In genomic region chr11:37500425-37500824, GRCh38 we compare ENCODE assay signal across 19 cellular contexts.
A peak's percentile ranks its signal among the peaks of the same experiment; 100 is the strongest.
DNase-seq lines count a peak whose midpoint lies in the region; ATAC-seq and TF ChIP-seq lines count a peak whose summit lies in the region.
"Had no signal": no experiment of that assay in that cellular context is flagged by ENCODE, and none has a peak within 500 bp of the region (broad histone marks: within the 10 kb centered on the region; RNA-seq: fewer than 3 reads in every experiment).

No MANE protein-coding gene starts in this region.

- TF ChIP-seq RAD21 in IMR-90 (IDR thresholded peaks at IDR 0.05; ENCODE audit: low read length): no peak

- H3K4me2 ChIP-seq in IMR-90 (ENCODE audit: low read depth, low read length) (no peak overlapping the region), mammary epithelial cell (ENCODE audit: insufficient read depth, low read depth, low read length) (no peak overlapping the region), mesendoderm (ENCODE audit: low read length) (no peak overlapping the region)

- H3K4me1 Mint-ChIP-seq in activated CD4-positive, alpha-beta T cell treated with anti-CD3 and anti-CD28 coated beads, Interleukin-2, amount 10 ng/mL, durations not matched to agents 24 days and 14 days: peaks cover 6% of the 10 kb centered on the region

- H2AFZ ChIP-seq in IMR-90 (replicated peaks; ENCODE audit: low read length, poor library complexity): peak overlapping the region; percentile 61
- peak overlapping the region; percentile 60 for H2AFZ ChIP-seq in mammary epithelial cell (ENCODE audit: low read depth, low read length)

- WGBS in IMR-90 (ENCODE audit: extremely low coverage in 2 of 2, insufficient read length in 1 of 2), 2 experiments: 29% methylated on average over 1 of the region's 2 CpGs; no CpG with 5 or more reads in 1 of the 2 experiments
- 23% methylated on average over 2 of the region's 2 CpGs for WGBS in mammary epithelial cell (ENCODE audit: low coverage, missing lambda C conversion rate)
- WGBS in mesendoderm (ENCODE audit: extremely low coverage, insufficient coverage, low lambda C conversion rate): no CpG with 5 or more reads among the region's 2 CpGs
- WGBS in body of pancreas, 2 donors: 47 to 55% methylated on average over 2 of the region's 2 CpGs

- H3K23ac ChIP-seq in IMR-90 (ENCODE audit: low read depth, low read length) (no peak overlapping the region), mesendoderm (ENCODE audit: low read length) (no peak overlapping the region)

- H3K9me3 Mint-ChIP-seq in activated CD4-positive, alpha-beta T cell treated with anti-CD3 and anti-CD28 coated beads, Interleukin-2, amount 10 ng/mL, durations not matched to agents 24 days and 14 days: peaks cover 5% of the 10 kb centered on the region

- H3K4me3 Mint-ChIP-seq in activated CD4-positive, alpha-beta T cell treated with anti-CD3 and anti-CD28 coated beads, Interleukin-2, amount 10 ng/mL, durations not matched to agents 24 days and 14 days: no peak overlapping the region
- H3K4me3 Mint-ChIP-seq: activated CD4-positive, alpha-beta T cell treated with anti-CD3 and anti-CD28 coated beads for 36 hours; activated CD8-positive, alpha-beta memory T cell treated with anti-CD3 and anti-CD28 coated beads, Interleukin-2, amount 10 ng/mL, durations not matched to agents 7 days and 5 days; CD14-positive monocyte had no signal

- no peaks in the 10 kb centered on the region for H3K9me1 ChIP-seq in IMR-90 (ENCODE audit: insufficient read depth, low read length)

- H3K18ac ChIP-seq in IMR-90 (ENCODE audit: low read depth, low read length) (peak overlapping the region; percentile 44; the same call in 1 of the 2 replicates), mesendoderm (ENCODE audit: low read length) (no peak overlapping the region)

- peak overlapping the region; percentile 61 for H3K14ac ChIP-seq in IMR-90 (replicated peaks; ENCODE audit: low read depth, low read length)

- H4K8ac ChIP-seq in IMR-90 (ENCODE audit: low read depth in 2 of 2, low read length in 2 of 2) (peak overlapping the region in 1 of 2 experiments; percentile 6; a peak in 1 of 4 replicates), mesendoderm (ENCODE audit: low read depth, low read length) (no peak overlapping the region)

- POLR2A ChIA-PET in IMR-90 (lab: Charles Lee; ENCODE audit: unreplicated experiment): no interaction called here

- H3K4me3 ChIP-seq in IMR-90 (ENCODE audit: insufficient read depth, low read depth, low read length): no peak overlapping the region
- H3K4me3 ChIP-seq in mammary epithelial cell (replicated peaks in 1 of 3; ENCODE audit: insufficient read depth in 1 of 3, low read depth in 2 of 3, low read length in 3 of 3): no peak overlapping the region
- H3K4me3 ChIP-seq in mesendoderm (ENCODE audit: low read length): no peak overlapping the region
- H3K4me3 ChIP-seq in body of pancreas: no peak overlapping the region
- H3K4me3 ChIP-seq: heart left ventricle had no signal

- H2BK15ac ChIP-seq in IMR-90 (ENCODE audit: low read depth, low read length) (no peak overlapping the region), mesendoderm (replicated peaks; ENCODE audit: low read depth) (no peak overlapping the region)

- H3K27ac Mint-ChIP-seq in activated CD4-positive, alpha-beta T cell treated with anti-CD3 and anti-CD28 coated beads, Interleukin-2, amount 10 ng/mL, durations not matched to agents 24 days and 14 days: no peak overlapping the region
- H3K27ac Mint-ChIP-seq: activated CD4-positive, alpha-beta T cell treated with anti-CD3 and anti-CD28 coated beads for 36 hours; activated CD8-positive, alpha-beta memory T cell treated with anti-CD3 and anti-CD28 coated beads, Interleukin-2, amount 10 ng/mL, durations not matched to agents 7 days and 5 days; activated naive CD4-positive, alpha-beta T cell treated with anti-CD3 and anti-CD28 coated beads, Interleukin-2, amount 50 U/mL, for 72 hours; CD14-positive monocyte had no signal

- peak overlapping the region; percentile 44 for H2BK120ac ChIP-seq in IMR-90 (ENCODE audit: low read depth, low read length)
- H2BK120ac ChIP-seq in mesendoderm (ENCODE audit: low read depth, low read length): no peak overlapping the region

- ATAC-seq in IMR-90 (ENCODE audit: low read depth) (no peak), HG03280 (IDR thresholded peaks at IDR 0.05; ENCODE audit: unreplicated experiment) (no peak), body of pancreas (no peak)
- ATAC-seq: activated CD4-positive, alpha-beta T cell treated with anti-CD3 and anti-CD28 coated beads for 36 hours; activated CD8-positive, alpha-beta memory T cell treated with anti-CD3 and anti-CD28 coated beads, Interleukin-2, amount 10 ng/mL, durations not matched to agents 7 days and 5 days; activated naive CD4-positive, alpha-beta T cell treated with anti-CD3 and anti-CD28 coated beads, Interleukin-2, amount 50 U/mL, for 72 hours; heart left ventricle had no signal

- dilution Hi-C loops in IMR-90 (cut with HindIII; ENCODE audit: low sequenced_read_pairs, unreplicated experiment) (no loop called here), mammary epithelial cell (cut with HindIII; ENCODE audit: low sequenced_read_pairs) (no loop called here)

- H3K36me3 ChIP-seq in IMR-90 (ENCODE audit: control insufficient read depth, insufficient read depth, low read length) (no peaks in the 10 kb centered on the region), mammary epithelial cell (ENCODE audit: insufficient read depth, low read length) (no peaks in the 10 kb centered on the region), mesendoderm (ENCODE audit: control insufficient read depth, insufficient read depth, low read length) (no peaks in the 10 kb centered on the region), body of pancreas (replicated peaks in 1 of 2; ENCODE audit: insufficient read depth in 1 of 2, low read depth in 2 of 2) (no peaks in the 10 kb centered on the region)
- H3K36me3 ChIP-seq: heart left ventricle had no signal

- H2AK5ac ChIP-seq in IMR-90 (ENCODE audit: low read depth, low read length) (peak overlapping the region; percentile 51), mesendoderm (ENCODE audit: low read length) (no peak overlapping the region)

- H3K9me3 ChIP-seq in IMR-90 (ENCODE audit: control insufficient read depth, insufficient read depth, low read length) (no peaks in the 10 kb centered on the region), mammary epithelial cell (replicated peaks; ENCODE audit: insufficient read depth, low read length) (no peaks in the 10 kb centered on the region), body of pancreas (no peaks in the 10 kb centered on the region)
- H3K9me3 ChIP-seq: heart left ventricle had no signal

- H3K36me3 Mint-ChIP-seq in activated CD4-positive, alpha-beta T cell treated with anti-CD3 and anti-CD28 coated beads, Interleukin-2, amount 10 ng/mL, durations not matched to agents 24 days and 14 days (ENCODE audit: low read depth): no peaks in the 10 kb centered on the region
- H3K36me3 Mint-ChIP-seq: activated CD8-positive, alpha-beta memory T cell treated with anti-CD3 and anti-CD28 coated beads, Interleukin-2, amount 10 ng/mL, durations not matched to agents 7 days and 5 days; activated naive CD4-positive, alpha-beta T cell treated with anti-CD3 and anti-CD28 coated beads, Interleukin-2, amount 50 U/mL, for 72 hours; CD14-positive monocyte had no signal

- H3K56ac ChIP-seq in IMR-90 (ENCODE audit: extremely low read depth, insufficient read depth, low read length) (no peak overlapping the region), mesendoderm (ENCODE audit: low read length) (no peak overlapping the region)

- peaks cover 8% of the 10 kb centered on the region for H3K4me1 ChIP-seq in IMR-90 (ENCODE audit: control insufficient read depth, insufficient read depth, low read length)
- H3K4me1 ChIP-seq in mammary epithelial cell (ENCODE audit: insufficient read depth, low read length): peaks cover 48% of the 10 kb centered on the region
- peaks cover 5% of the 10 kb centered on the region for H3K4me1 ChIP-seq in mesendoderm (ENCODE audit: control insufficient read depth, low read depth, low read length)
- peaks cover 5% of the 10 kb centered on the region for H3K4me1 ChIP-seq in body of pancreas
- H3K4me1 ChIP-seq: heart left ventricle had no signal

- peak overlapping the region; percentile 57; the same call in 1 of the 2 replicates for H2BK20ac ChIP-seq in IMR-90 (ENCODE audit: low read depth, low read length)

- H4K91ac ChIP-seq in IMR-90 (ENCODE audit: insufficient read depth, low read depth, low read length): no peak overlapping the region

- H3K9ac ChIP-seq in IMR-90 (ENCODE audit: low read depth, low read length): no peak overlapping the region
- H3K9ac ChIP-seq in mammary epithelial cell (ENCODE audit: insufficient read depth, low read length): no peak overlapping the region
- no peak overlapping the region for H3K9ac ChIP-seq in mesendoderm (ENCODE audit: low read length)

- CTCF ChIA-PET in IMR-90 (lab: Yijun Ruan, JAX): no interaction called here
- CTCF ChIA-PET in mammary epithelial cell (lab: Charles Lee; ENCODE audit: low non-redundant PET): interaction anchor here (0.5 kb wide), 1 partner anchor 12 kb away, joined by 7 read pairs; no protein-coding TSS in a partner anchor

- H3K27me3 Mint-ChIP-seq in activated CD4-positive, alpha-beta T cell treated with anti-CD3 and anti-CD28 coated beads, Interleukin-2, amount 10 ng/mL, durations not matched to agents 24 days and 14 days: no peaks in the 10 kb centered on the region
- H3K27me3 Mint-ChIP-seq: activated CD4-positive, alpha-beta T cell treated with anti-CD3 and anti-CD28 coated beads for 36 hours; activated CD8-positive, alpha-beta memory T cell treated with anti-CD3 and anti-CD28 coated beads, Interleukin-2, amount 10 ng/mL, durations not matched to agents 7 days and 5 days had no signal

- in situ Hi-C loops in IMR-90 (cut with MboI; ENCODE audit: low sequenced_read_pairs) (no loop called here), mammary epithelial cell (cut with MboI; ENCODE audit: low sequenced_read_pairs in 2 of 2) (loop anchor here in 1 of 2 donors (10.0 kb wide), 1 partner anchor 46 kb away; no protein-coding TSS in a partner anchor)

- H3K4ac ChIP-seq in IMR-90 (ENCODE audit: low read depth, low read length) (0 out of 2 replicates have a peak overlapping the region, but pooled peaks have one; percentile 20), mesendoderm (ENCODE audit: low read depth, low read length) (no peak overlapping the region)

- peak overlapping the region; percentile 77; the same call in 1 of the 2 replicates for H4K5ac ChIP-seq in IMR-90 (ENCODE audit: low read depth, low read length)
- no peak overlapping the region for H4K5ac ChIP-seq in mesendoderm (ENCODE audit: low read length)

- H2BK5ac ChIP-seq in IMR-90 (ENCODE audit: low read depth, low read length, poor library complexity, severe bottlenecking): no peak overlapping the region
- H2BK5ac ChIP-seq in mesendoderm (ENCODE audit: low read length): no peak overlapping the region

- H3K27ac ChIP-seq in IMR-90 (ENCODE audit: insufficient read depth, low read length) (no peak overlapping the region), mammary epithelial cell (ENCODE audit: insufficient read depth, low read depth, low read length) (no peak overlapping the region), mesendoderm (ENCODE audit: low read depth, low read length) (peak overlapping the region; percentile 73), body of pancreas (no peak overlapping the region)
- H3K27ac ChIP-seq: heart left ventricle had no signal

- BruUV-seq in IMR-90 (replicated peaks; lab: Mats Ljungman, UMichigan) (no TSS peak), mammary epithelial cell (replicated peaks; lab: Mats Ljungman, UMichigan) (no TSS peak)

- TF ChIP-seq CTCF in IMR-90 (conservative IDR thresholded peaks at IDR 0.05; ENCODE audit: low read depth, low read length) (no peak), mammary epithelial cell (conservative IDR thresholded peaks at IDR 0.05 in 1 of 2, IDR thresholded peaks at IDR 0.05 in 1 of 2; ENCODE audit: extremely low read depth in 1 of 2, insufficient read depth in 1 of 2, low read depth in 1 of 2, low read length in 2 of 2) (no peak), body of pancreas (IDR thresholded peaks at IDR 0.05) (no peak)

- H3K79me1 ChIP-seq in IMR-90 (ENCODE audit: low read depth in 1 of 2, low read length in 2 of 2) (no peaks in the 10 kb centered on the region), mesendoderm (ENCODE audit: low read length) (no peaks in the 10 kb centered on the region)

- H3K27me3 ChIP-seq in IMR-90 (ENCODE audit: control insufficient read depth, insufficient read depth, low read length) (no peaks in the 10 kb centered on the region), mammary epithelial cell (ENCODE audit: insufficient read depth, low read length) (no peaks in the 10 kb centered on the region), mesendoderm (ENCODE audit: insufficient read depth, low read length, poor library complexity) (no peaks in the 10 kb centered on the region), body of pancreas (no peaks in the 10 kb centered on the region)
- H3K27me3 ChIP-seq: heart left ventricle had no signal

- DNase-seq in Daoy (ENCODE audit: low read depth): peak; percentile 11
- peak; percentile 31 for DNase-seq in IMR-90
- peak; percentile 74 for DNase-seq in mammary epithelial cell
- DNase-seq in mesendoderm: peak; percentile 91
- no peak for DNase-seq in activated CD4-positive, alpha-beta T cell treated with anti-CD3 and anti-CD28 coated beads, Interleukin-2, amount 10 ng/mL, durations not matched to agents 24 days and 14 days
- DNase-seq in body of pancreas: no peak
- no peak for DNase-seq in hypothalamus (lab: John Stamatoyannopoulos, UW)
- DNase-seq: activated CD4-positive, alpha-beta T cell treated with anti-CD3 and anti-CD28 coated beads for 36 hours; activated CD8-positive, alpha-beta memory T cell treated with anti-CD3 and anti-CD28 coated beads, Interleukin-2, amount 10 ng/mL, durations not matched to agents 7 days and 5 days; cortex of kidney; GOT3; heart left ventricle; NCI-H1105 treated with DMSO at 0.1 percent for 48 hours; NK-92 treated with Interleukin-12 subunit alpha and Interleukin-12 subunit beta, amount 100 ng/mL, for 24 hours; nucleus accumbens; Right ventricle myocardium superior had no signal

- H2AK9ac ChIP-seq in IMR-90 (replicated peaks; ENCODE audit: low read depth, low read length, poor library complexity): no peak overlapping the region

- H3K79me2 ChIP-seq in mammary epithelial cell (ENCODE audit: insufficient read depth, low read length) (no peaks in the 10 kb centered on the region), mesendoderm (ENCODE audit: control insufficient read depth, insufficient read depth, low read length) (no peaks in the 10 kb centered on the region)

- TF ChIP-seq POLR2A in IMR-90 (IDR thresholded peaks at IDR 0.05; ENCODE audit: low read depth, low read length): no peak
- TF ChIP-seq POLR2A in body of pancreas (IDR thresholded peaks at IDR 0.05): no peak

- H4K20me1 ChIP-seq in IMR-90 (ENCODE audit: insufficient read depth, low read length): no peaks in the 10 kb centered on the region
- no peaks in the 10 kb centered on the region for H4K20me1 ChIP-seq in mammary epithelial cell (ENCODE audit: insufficient read depth, low read length)

- intact Hi-C loops in IMR-90 (cut with micrococcal nuclease) (no loop called here), mammary epithelial cell (cut with micrococcal nuclease) (loop anchor here (5.0 to 10.0 kb wide), 2 partner anchors 287 to 726 kb away; no protein-coding TSS in a partner anchor), body of pancreas (cut with DNase I) (no loop called here)
- intact Hi-C loops in activated CD4-positive, alpha-beta T cell treated with anti-CD3 and anti-CD28 coated beads, Interleukin-2, amount 10 ng/mL, durations not matched to agents 24 days and 14 days (cut with micrococcal nuclease): no loop called here

Comparison
In these comparisons a context has a peak if more than half of its experiments do, and no peak if none do; other contexts are left out.
1. DNase-seq: peak in Daoy (single experiment), IMR-90 (single experiment), mammary epithelial cell (single experiment) and mesendoderm (single experiment); none in activated CD4-positive, alpha-beta T cell treated with anti-CD3 and anti-CD28 coated beads, Interleukin-2, amount 10 ng/mL, durations not matched to agents 24 days and 14 days (single experiment), body of pancreas (0 of 4) and hypothalamus (0 of 51).